In genomic region chr20:37502654-37503053, GRCh38 we compare ENCODE assay signal across 21 cellular contexts. TPM values are rescaled to one million over a fixed set of nuclear protein-coding genes. Genes with fewer than 3 reads are reported as not detected.
"Had no signal": no experiment of that assay in that cellular context is flagged by ENCODE, and none has a peak within 500 bp of the region (broad histone marks: within the 10 kb centered on the region; RNA-seq: fewer than 3 reads in every experiment).

No MANE protein-coding gene starts in this region.

- DNase-seq: effector CD8-positive, alpha-beta T cell; foreskin fibroblast; gastrocnemius medialis; head of caudate nucleus; midbrain; naive thymus-derived CD4-positive, alpha-beta T cell; nucleus accumbens; psoas muscle; right cardiac atrium; spleen; stimulated activated CD4-positive, alpha-beta T cell treated with anti-CD3 and anti-CD28 coated beads, Interleukin-4, amount 100 ng/mL, for 4 hours; stimulated activated naive CD8-positive, alpha-beta T cell treated with anti-CD3 and anti-CD28 coated beads, Interleukin-15, Interleukin-2, amounts not matched to agents 100 U/mL and 50 U/mL, for 24 hours; substantia nigra; testis had no signal

- H3K4me1 ChIP-seq: gastrocnemius medialis, psoas muscle, testis, tibial nerve, upper lobe of left lung had no signal

- H3K27me3 ChIP-seq: gastrocnemius medialis, neural progenitor cell, spleen, testis, tibial nerve, upper lobe of left lung had no signal

- H3K36me3 ChIP-seq: gastrocnemius medialis, neural progenitor cell, tibial nerve, upper lobe of left lung had no signal

- H3K4me3 ChIP-seq: gastrocnemius medialis, lung, neural progenitor cell, psoas muscle, skin epidermis, spleen, testis, tibial nerve, upper lobe of left lung had no signal

- H3K9me3 ChIP-seq: gastrocnemius medialis, psoas muscle, spleen, testis, tibial nerve, upper lobe of left lung had no signal

- H3K27ac ChIP-seq: epithelial cell of prostate, gastrocnemius medialis, neural progenitor cell, psoas muscle, skin epidermis, spleen, testis, tibial nerve, upper lobe of left lung had no signal

RNA-seq across cellular contexts. Expression of gene NNAT, which starts 18.4 kb away (rescaled TPM):
- total RNA-seq: liver; naive thymus-derived CD4-positive, alpha-beta T cell had no signal
